In the genomic region with DNA sequence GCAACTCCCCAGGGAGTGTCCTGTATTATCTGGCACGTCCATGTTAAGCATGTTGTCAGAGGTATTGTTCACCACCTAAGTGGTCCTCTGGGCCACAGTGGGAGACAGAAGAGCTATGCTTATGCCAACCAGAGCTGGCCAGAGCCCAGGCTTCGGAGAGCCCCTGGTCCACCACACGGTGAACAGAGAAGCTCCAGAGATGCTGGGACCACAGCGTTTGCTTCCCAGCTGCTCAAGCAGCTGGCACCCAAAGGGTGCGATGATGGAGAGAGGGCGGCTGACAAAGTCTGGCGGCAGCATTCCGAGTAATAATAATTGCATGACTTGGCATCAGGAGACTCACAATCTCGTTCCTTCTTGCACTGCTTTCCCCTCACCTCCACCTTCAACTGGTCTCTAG, we compare ENCODE assay signal across 30 cellular contexts. TPM values are rescaled to one million over a fixed set of nuclear protein-coding genes. Genes with fewer than 3 reads are reported as not detected.
"Had no signal": no experiment of that assay in that cellular context is flagged by ENCODE, and none has a peak within 500 bp of the region (broad histone marks: within the 10 kb centered on the region; RNA-seq: fewer than 3 reads in every experiment).

No MANE protein-coding gene starts in this region.

- ATAC-seq: left cardiac atrium; left lobe of liver; mucosa of descending colon; naive thymus-derived CD4-positive, alpha-beta T cell; natural killer cell treated with Interleukin-12 subunit alpha and Interleukin-12 subunit beta and Interleukin-15 and Interleukin-18, amount 100 ng/mL, for 72 hours; right lobe of liver; stimulated activated naive B cell treated with anti-CD40 and anti-IgM and Interleukin-4, amounts not matched to agents 10 μg/mL and 1 μg/mL and 100 μg/mL, for 72 hours; stimulated activated naive CD8-positive, alpha-beta T cell treated with anti-CD3 and anti-CD28 coated beads, Interleukin-15, Interleukin-2, amounts not matched to agents 100 U/mL and 50 U/mL, for 24 hours; upper lobe of right lung had no signal

- H3K9me3 Mint-ChIP-seq: memory B cell; natural killer cell treated with Interleukin-12 subunit alpha and Interleukin-12 subunit beta and Interleukin-15 and Interleukin-18, amount 100 ng/mL, for 72 hours had no signal

- H3K27ac Mint-ChIP-seq: memory B cell; naive thymus-derived CD4-positive, alpha-beta T cell; natural killer cell treated with Interleukin-12 subunit alpha and Interleukin-12 subunit beta and Interleukin-15 and Interleukin-18, amount 100 ng/mL, for 72 hours; progenitor cell of endocrine pancreas; stimulated activated naive B cell treated with anti-CD40 and anti-IgM and Interleukin-4, amounts not matched to agents 10 μg/mL and 1 μg/mL and 100 μg/mL, for 72 hours had no signal

- H3K4me1 ChIP-seq: right lobe of liver, upper lobe of right lung had no signal

- H3K9me3 ChIP-seq: ovary, right atrium auricular region, right lobe of liver, thoracic aorta, upper lobe of right lung had no signal

- DNase-seq: hippocampal formation; kidney glomerular epithelial cell; left cardiac atrium; midbrain; mucosa of descending colon; naive thymus-derived CD4-positive, alpha-beta T cell; ovary; stimulated activated CD4-positive, alpha-beta T cell treated with anti-CD3 and anti-CD28 coated beads, Interleukin-1b, Interleukin-23, amount 100 ng/mL, for 48 hours; stimulated activated CD4-positive, alpha-beta T cell treated with anti-CD3 and anti-CD28 coated beads, Interleukin-2, amount 100 ng/mL, for 48 hours; stimulated activated CD4-positive, alpha-beta T cell treated with anti-CD3 and anti-CD28 coated beads, Interleukin-4, amount 100 ng/mL, for 4 hours; stimulated activated CD8-positive, alpha-beta memory T cell treated with anti-CD3 and anti-CD28 coated beads, Interleukin-4, amount 100 ng/mL, for 48 hours; stimulated activated naive B cell treated with anti-CD40 and anti-IgM and Interleukin-4, amounts not matched to agents 10 μg/mL and 1 μg/mL and 100 μg/mL, for 72 hours; stimulated activated naive CD8-positive, alpha-beta T cell treated with anti-CD3 and anti-CD28 coated beads, Interleukin-15, Interleukin-2, amounts not matched to agents 100 U/mL and 50 U/mL, for 24 hours; stomach; tibial artery; trophoblast cell; upper lobe of right lung had no signal

- H3K4me1 Mint-ChIP-seq: memory B cell; naive thymus-derived CD4-positive, alpha-beta T cell had no signal

- H3K4me3 ChIP-seq: mucosa of descending colon, ovary, right atrium auricular region, right lobe of liver, smooth muscle cell, stomach, thoracic aorta, tibial artery, upper lobe of right lung had no signal

- H3K27me3 Mint-ChIP-seq: memory B cell; natural killer cell treated with Interleukin-12 subunit alpha and Interleukin-12 subunit beta and Interleukin-15 and Interleukin-18, amount 100 ng/mL, for 72 hours; stimulated activated naive B cell treated with anti-CD40 and anti-IgM and Interleukin-4, amounts not matched to agents 10 μg/mL and 1 μg/mL and 100 μg/mL, for 72 hours had no signal

- H3K4me3 Mint-ChIP-seq: memory B cell; naive thymus-derived CD4-positive, alpha-beta T cell; natural killer cell treated with Interleukin-12 subunit alpha and Interleukin-12 subunit beta and Interleukin-15 and Interleukin-18, amount 100 ng/mL, for 72 hours; stimulated activated naive B cell treated with anti-CD40 and anti-IgM and Interleukin-4, amounts not matched to agents 10 μg/mL and 1 μg/mL and 100 μg/mL, for 72 hours had no signal

- H3K27ac ChIP-seq: ovary, right atrium auricular region, right lobe of liver, stomach, thoracic aorta, tibial artery, upper lobe of right lung had no signal

- H3K36me3 Mint-ChIP-seq: memory B cell; naive thymus-derived CD4-positive, alpha-beta T cell; natural killer cell treated with Interleukin-12 subunit alpha and Interleukin-12 subunit beta and Interleukin-15 and Interleukin-18, amount 100 ng/mL, for 72 hours had no signal

- H3K27me3 ChIP-seq: ovary, right atrium auricular region, right lobe of liver, stomach, tibial artery, upper lobe of right lung had no signal

- H3K36me3 ChIP-seq: ovary, right lobe of liver, thoracic aorta had no signal

RNA-seq across cellular contexts. Expression of gene RCVRN, which starts 35.8 kb away (rescaled TPM):
- total RNA-seq: left lobe of liver; lung microvascular endothelial cell; myocyte; natural killer cell treated with Interleukin-12 subunit alpha and Interleukin-12 subunit beta and Interleukin-15 and Interleukin-18, amount 100 ng/mL, for 72 hours; progenitor cell of endocrine pancreas; pulmonary artery endothelial cell; renal cortical epithelial cell; right lobe of liver; skeletal muscle tissue had no signal
